Comparison of ENCODE assay signal across 9 cellular contexts in genomic region chr4:997375-998071, GRCh38. TPM values are rescaled to one million over a fixed set of nuclear protein-coding genes. Genes with fewer than 3 reads are reported as not detected.
DNase-seq lines count a peak whose midpoint lies in the region; ATAC-seq and TF ChIP-seq lines count a peak whose summit lies in the region.
"Had no signal": no experiment of that assay in that cellular context is flagged by ENCODE, and none has a peak within 500 bp of the region (broad histone marks: within the 10 kb centered on the region; RNA-seq: fewer than 3 reads in every experiment).

No MANE protein-coding gene starts in this region.

- CTCF ChIA-PET in A673 (lab: Charles Lee): no interaction called here

- no peaks in the 10 kb centered on the region for H3K36me3 Mint-ChIP-seq in naive B cell

- peaks cover 16 to 31% (median 18%) of the 10 kb centered on the region in 3 donors for H3K4me1 Mint-ChIP-seq in naive B cell

- H3K4me3 ChIP-seq in A673 (ENCODE audit: low read depth, low read length, poor library complexity, severe bottlenecking): peak overlapping the region; percentile 32
- H3K4me3 ChIP-seq in HUES6 (ENCODE audit: low read depth, low read length): peak overlapping the region; percentile 53
- peak overlapping the region; percentile 50 for H3K4me3 ChIP-seq in epithelial cell of proximal tubule (ENCODE audit: low read depth, low read length)
- H3K4me3 ChIP-seq: body of pancreas had no signal

- no peak overlapping the region for H3K9ac ChIP-seq in HUES6 (ENCODE audit: low read length)

- no TSS peak for BruUV-seq in A673 (replicated peaks; lab: Mats Ljungman, UMichigan)

- H3K27me3 Mint-ChIP-seq in naive B cell: peaks cover 14 to 55% (median 26%) of the 10 kb centered on the region in 3 donors

- peaks cover 61% of the 10 kb centered on the region for H3K27me3 ChIP-seq in A673 (replicated peaks; ENCODE audit: insufficient read depth, low read depth, low read length, poor library complexity)
- peaks cover 74% of the 10 kb centered on the region for H3K27me3 ChIP-seq in HUES6 (ENCODE audit: control insufficient read depth, insufficient read depth, low read length)

- intact Hi-C loops in A673 (cut with micrococcal nuclease; ENCODE audit: unreplicated experiment): no loop called here

- POLR2A ChIA-PET in A673 (lab: Charles Lee; ENCODE audit: low non-redundant PET): no interaction called here

- H3K4me3 Mint-ChIP-seq in naive B cell: peak overlapping the region in 3 of 8 donors; percentile 30 to 77 (median 45)

- H3K4me1 ChIP-seq in A673 (ENCODE audit: insufficient read depth, low read length, poor library complexity, severe bottlenecking) (peaks cover 13% of the 10 kb centered on the region), HUES6 (ENCODE audit: control insufficient read depth, insufficient read depth, low read length) (peaks cover 14% of the 10 kb centered on the region)

- H3K9me3 ChIP-seq in A673 (ENCODE audit: low read depth, low read length, poor library complexity, severe bottlenecking): no peaks in the 10 kb centered on the region
- no peaks in the 10 kb centered on the region for H3K9me3 ChIP-seq in HUES6 (ENCODE audit: control insufficient read depth, insufficient read depth, low read depth, low read length)
- H3K9me3 ChIP-seq: body of pancreas had no signal

- H3K27ac Mint-ChIP-seq in naive B cell: no peak overlapping the region

- no peaks in the 10 kb centered on the region for H3K36me3 ChIP-seq in A673 (ENCODE audit: insufficient read depth, low read length, poor library complexity, severe bottlenecking)
- no peaks in the 10 kb centered on the region for H3K36me3 ChIP-seq in HUES6 (ENCODE audit: control insufficient read depth, insufficient read depth, low read length)

- H3K27ac ChIP-seq in A673 (ENCODE audit: low read depth, low read length, poor library complexity, severe bottlenecking): no peak overlapping the region
- no peak overlapping the region for H3K27ac ChIP-seq in HUES6 (ENCODE audit: low read depth, low read length)
- H3K27ac ChIP-seq: body of pancreas had no signal

- peak; percentile 60 to 73 for ATAC-seq in naive B cell (ENCODE audit: low read depth in 2 of 2)
- ATAC-seq in GM21381 (IDR thresholded peaks at IDR 0.05; ENCODE audit: unreplicated experiment): no peak
- ATAC-seq: body of pancreas had no signal

- peaks cover 0 to 2% (median 0%) of the 10 kb centered on the region in 7 donors for H3K9me3 Mint-ChIP-seq in naive B cell

- no peak for TF ChIP-seq CTCF in A673 (conservative IDR thresholded peaks at IDR 0.05; ENCODE audit: low read depth, low read length)
- TF ChIP-seq CTCF in epithelial cell of proximal tubule (conservative IDR thresholded peaks at IDR 0.05; ENCODE audit: low read depth, low read length): no peak
- no peak for TF ChIP-seq CTCF in GM10266 (IDR thresholded peaks at IDR 0.05; ENCODE audit: control insufficient read depth, insufficient read depth, low read depth, missing control alignments)

- DNase-seq in A673 (ENCODE audit: low spot score) (no peak), epithelial cell of proximal tubule (ENCODE audit: low read depth) (no peak), naive B cell (no peak), SKM-1 (lab: John Stamatoyannopoulos, UW; ENCODE audit: unreplicated experiment) (no peak), GM10266 (ENCODE audit: extremely low spot score) (no peak), GOT3 (lab: John Stamatoyannopoulos, UW) (no peak)

RNA-seq across cellular contexts. Expression of gene SLC26A1, which starts 4.3 kb away (rescaled TPM):
- total RNA-seq in A673 (2021) (0.22 and 0.30 TPM in 2 replicates), epithelial cell of proximal tubule (0.35 and 1.3 TPM in 2 replicates)
- 1 to 10 TPM in 2 of 6 donors, under 1 TPM in 3, not detected in 1; 0.22 to 4.3 (median 0.77) TPM for polyA plus RNA-seq in naive B cell (ENCODE audit: low read depth in 6 of 6)

RNA-seq across cellular contexts. Expression of gene IDUA, which starts 10.7 kb away (rescaled TPM):
- total RNA-seq in A673 (2021) (12.0 and 12.3 TPM in 2 replicates), epithelial cell of proximal tubule (0.87 and 5.8 TPM in 2 replicates)
- polyA plus RNA-seq in naive B cell (ENCODE audit: low read depth in 6 of 6): 1 to 10 TPM; 2.2 to 8.3 (median 3.3) TPM

RNA-seq across cellular contexts. Expression of gene FGFRL1, which starts 13.9 kb away (rescaled TPM):
- 30.4 and 40.8 TPM in 2 replicates for total RNA-seq in A673 (2021)
- 43.6 and 52.5 TPM in 2 replicates for total RNA-seq in epithelial cell of proximal tubule
- 1 to 10 TPM in 2 of 6 donors, under 1 TPM in 3, not detected in 1; 0.22 to 2.3 (median 0.37) TPM for polyA plus RNA-seq in naive B cell (ENCODE audit: low read depth in 6 of 6)

RNA-seq across cellular contexts. Expression of gene DGKQ, which starts 24.2 kb away (rescaled TPM):
- total RNA-seq in A673 (2021): 8.8 and 10.8 TPM in 2 replicates
- 11.1 and 16.9 TPM in 2 replicates for total RNA-seq in epithelial cell of proximal tubule
- 10 to 100 TPM in 1 of 6 donors, 1 to 10 TPM in 5; 1.6 to 11.9 (median 4.1) TPM for polyA plus RNA-seq in naive B cell (ENCODE audit: low read depth in 6 of 6)
